Comparison of ENCODE assay signal across 25 cellular contexts in genomic region chr13:91804724-91805123, GRCh38.
"Had no signal": no experiment of that assay in that cellular context is flagged by ENCODE, and none has a peak within 500 bp of the region (broad histone marks: within the 10 kb centered on the region; RNA-seq: fewer than 3 reads in every experiment).

No MANE protein-coding gene starts in this region.

- H3K27me3 Mint-ChIP-seq: activated naive CD8-positive, alpha-beta T cell treated with anti-CD3 and anti-CD28 coated beads for 36 hours; naive thymus-derived CD8-positive, alpha-beta T cell; progenitor cell of endocrine pancreas; T-cell had no signal

- H3K27ac ChIP-seq: colonic mucosa, esophagus squamous epithelium, gastrocnemius medialis, heart right ventricle, right atrium auricular region, spleen, thoracic aorta, VCaP had no signal

- H3K4me3 Mint-ChIP-seq: activated naive CD8-positive, alpha-beta T cell treated with anti-CD3 and anti-CD28 coated beads for 36 hours; activated T-cell treated with anti-CD3 and anti-CD28 coated beads, Interleukin-2, amount 50 U/mL, for 4 hours; naive thymus-derived CD8-positive, alpha-beta T cell; T-cell; T-helper 2 cell treated with Interferon-gamma antibody and Interleukin-4, amounts not matched to agents 5 μg/mL and 100 μg/mL, for 36 hours had no signal

- FAIRE-seq: astrocyte, kidney had no signal

- H3K36me3 ChIP-seq: colonic mucosa, esophagus squamous epithelium, gastrocnemius medialis, heart right ventricle, right atrium auricular region, spleen, thoracic aorta had no signal

- H3K36me3 Mint-ChIP-seq: activated naive CD8-positive, alpha-beta T cell treated with anti-CD3 and anti-CD28 coated beads for 36 hours; naive thymus-derived CD8-positive, alpha-beta T cell; T-cell had no signal

- H3K9me3 ChIP-seq: colonic mucosa, esophagus squamous epithelium, gastrocnemius medialis, heart right ventricle, right atrium auricular region, spleen, thoracic aorta had no signal

- H3K9me3 Mint-ChIP-seq: activated naive CD8-positive, alpha-beta T cell treated with anti-CD3 and anti-CD28 coated beads for 36 hours; activated T-helper 2 cell treated with anti-CD3 and anti-CD28 coated beads, Interferon-gamma antibody, Interleukin-2, Interleukin-4, amounts not matched to agents 10 μg/mL and 5 μg/mL and 100 μg/mL, durations not matched to agents 14 hours and 24 hours and 36 hours; naive thymus-derived CD8-positive, alpha-beta T cell; T-cell; T-helper 2 cell treated with Interferon-gamma antibody and Interleukin-4, amounts not matched to agents 5 μg/mL and 100 μg/mL, for 36 hours had no signal

- H3K27me3 ChIP-seq: colonic mucosa, dorsolateral prefrontal cortex, esophagus squamous epithelium, gastrocnemius medialis, heart right ventricle, right atrium auricular region, spleen had no signal

- H3K27ac Mint-ChIP-seq: activated naive CD8-positive, alpha-beta T cell treated with anti-CD3 and anti-CD28 coated beads for 36 hours; activated T-helper 2 cell treated with anti-CD3 and anti-CD28 coated beads, Interferon-gamma antibody, Interleukin-2, Interleukin-4, amounts not matched to agents 10 μg/mL and 5 μg/mL and 100 μg/mL, durations not matched to agents 14 hours and 24 hours and 36 hours; naive thymus-derived CD8-positive, alpha-beta T cell; progenitor cell of endocrine pancreas; T-cell; T-helper 2 cell treated with Interferon-gamma antibody and Interleukin-4, amounts not matched to agents 5 μg/mL and 100 μg/mL, for 36 hours had no signal

- DNase-seq: activated CD4-positive, alpha-beta T cell treated with anti-CD3 and anti-CD28 coated beads for 1 hour; activated CD8-positive, alpha-beta memory T cell treated with anti-CD3 and anti-CD28 coated beads, Interleukin-2, amount 50 U/mL, for 48 hours; activated naive CD4-positive, alpha-beta T cell; activated naive CD8-positive, alpha-beta T cell treated with anti-CD3 and anti-CD28 coated beads for 36 hours; activated T-cell treated with anti-CD3 and anti-CD28 coated beads, Interleukin-2, amount 50 U/mL, for 4 hours; colonic mucosa; dorsolateral prefrontal cortex; esophagus squamous epithelium; gastrocnemius medialis; heart right ventricle; kidney; naive thymus-derived CD8-positive, alpha-beta T cell; spleen; stimulated activated CD4-positive, alpha-beta T cell treated with anti-CD3 and anti-CD28 coated beads, Interleukin-4, amount 100 ng/mL, for 1 hour; stimulated activated naive CD4-positive, alpha-beta T cell treated with Interleukin-2 at 50 U/mL for 16 hours; T-cell had no signal

- H3K4me1 ChIP-seq: colonic mucosa, esophagus squamous epithelium, gastrocnemius medialis, heart right ventricle, right atrium auricular region, spleen had no signal

- ATAC-seq: activated T-cell treated with anti-CD3 and anti-CD28 coated beads, Interleukin-2, amount 50 U/mL, for 4 hours; gastrocnemius medialis; heart right ventricle; left lobe of liver; naive thymus-derived CD8-positive, alpha-beta T cell; T-cell had no signal

- H3K4me3 ChIP-seq: colonic mucosa, dorsolateral prefrontal cortex, esophagus squamous epithelium, gastrocnemius medialis, heart right ventricle, lung, right atrium auricular region, spleen, thoracic aorta had no signal

- H3K4me1 Mint-ChIP-seq: activated naive CD8-positive, alpha-beta T cell treated with anti-CD3 and anti-CD28 coated beads for 36 hours; naive thymus-derived CD8-positive, alpha-beta T cell; T-cell had no signal
